Comparison of ENCODE assay signal across 27 cellular contexts in genomic region chr16:87619360-87620200, GRCh38. TPM values are rescaled to one million over a fixed set of nuclear protein-coding genes. Genes with fewer than 3 reads are reported as not detected.
"Had no signal": no experiment of that assay in that cellular context is flagged by ENCODE, and none has a peak within 500 bp of the region (broad histone marks: within the 10 kb centered on the region; RNA-seq: fewer than 3 reads in every experiment).

No MANE protein-coding gene starts in this region.

- H3K9me3 Mint-ChIP-seq: activated T-helper 2 cell treated with anti-CD3 and anti-CD28 coated beads, Interferon-gamma antibody, Interleukin-2, Interleukin-4, amounts not matched to agents 10 μg/mL and 5 μg/mL and 100 μg/mL, durations not matched to agents 14 hours and 24 hours and 36 hours; effector memory CD8-positive, alpha-beta T cell; naive thymus-derived CD4-positive, alpha-beta T cell; T-helper 2 cell treated with Interferon-gamma antibody and Interleukin-4, amounts not matched to agents 5 μg/mL and 100 μg/mL, for 36 hours had no signal

- H3K4me3 ChIP-seq: body of pancreas, right atrium auricular region, smooth muscle cell, suprapubic skin, tibial artery, upper lobe of right lung had no signal

- FAIRE-seq: endothelial cell of umbilical vein had no signal

- H3K27me3 Mint-ChIP-seq: activated CD8-positive, alpha-beta memory T cell treated with anti-CD3 and anti-CD28 coated beads, Interleukin-2, amount 10 ng/mL, durations not matched to agents 7 days and 5 days; activated naive CD8-positive, alpha-beta T cell had no signal

- H3K4me1 ChIP-seq: body of pancreas, right atrium auricular region, suprapubic skin, tibial artery, upper lobe of right lung had no signal

- H3K36me3 Mint-ChIP-seq: activated CD8-positive, alpha-beta memory T cell treated with anti-CD3 and anti-CD28 coated beads, Interleukin-2, amount 10 ng/mL, durations not matched to agents 7 days and 5 days; activated naive CD8-positive, alpha-beta T cell; naive thymus-derived CD4-positive, alpha-beta T cell had no signal

- H3K4me2 ChIP-seq: smooth muscle cell had no signal

- H3K27me3 ChIP-seq: right atrium auricular region had no signal

- H3K27ac Mint-ChIP-seq: activated CD4-positive, alpha-beta T cell treated with anti-CD3 and anti-CD28 coated beads for 36 hours; activated CD8-positive, alpha-beta memory T cell treated with anti-CD3 and anti-CD28 coated beads, Interleukin-2, amount 10 ng/mL, durations not matched to agents 7 days and 5 days; activated CD8-positive, alpha-beta T cell treated with anti-CD3 and anti-CD28 coated beads, Interleukin-2, amount 10 ng/mL, durations not matched to agents 7 days and 5 days; activated naive CD8-positive, alpha-beta T cell; activated T-helper 2 cell treated with anti-CD3 and anti-CD28 coated beads, Interferon-gamma antibody, Interleukin-2, Interleukin-4, amounts not matched to agents 10 μg/mL and 5 μg/mL and 100 μg/mL, durations not matched to agents 14 hours and 24 hours and 36 hours; naive thymus-derived CD4-positive, alpha-beta T cell; T-helper 2 cell treated with Interferon-gamma antibody and Interleukin-4, amounts not matched to agents 5 μg/mL and 100 μg/mL, for 36 hours had no signal

- H3K27ac ChIP-seq: body of pancreas, right atrium auricular region, suprapubic skin, tibial artery, upper lobe of right lung had no signal

- DNase-seq: activated CD4-positive, alpha-beta T cell treated with anti-CD3 and anti-CD28 coated beads for 36 hours; activated CD4-positive, CD25-positive, alpha-beta regulatory T cell; activated CD8-positive, alpha-beta memory T cell treated with anti-CD3 and anti-CD28 coated beads, Interleukin-2, amount 10 ng/mL, durations not matched to agents 7 days and 5 days; activated CD8-positive, alpha-beta T cell treated with anti-CD3 and anti-CD28 coated beads, Interleukin-2, amount 10 ng/mL, durations not matched to agents 7 days and 5 days; activated T-cell treated with anti-CD3 and anti-CD28 coated beads, Interleukin-2, amount 50 U/mL, for 48 hours; anterior cingulate cortex; body of pancreas; cortex of kidney; effector memory CD8-positive, alpha-beta T cell; foreskin fibroblast; head of caudate nucleus; hippocampal formation; midbrain; naive thymus-derived CD4-positive, alpha-beta T cell; nucleus accumbens; stimulated activated CD4-positive, alpha-beta T cell treated with anti-CD3 and anti-CD28 coated beads, Interleukin-2, amount 100 ng/mL, for 24 hours; stimulated activated naive CD4-positive, alpha-beta T cell; tibial artery; upper lobe of right lung had no signal

- H3K4me1 Mint-ChIP-seq: activated CD4-positive, alpha-beta T cell treated with anti-CD3 and anti-CD28 coated beads for 36 hours; activated CD8-positive, alpha-beta memory T cell treated with anti-CD3 and anti-CD28 coated beads, Interleukin-2, amount 10 ng/mL, durations not matched to agents 7 days and 5 days; naive thymus-derived CD4-positive, alpha-beta T cell had no signal

- H3K4me3 Mint-ChIP-seq: activated CD4-positive, alpha-beta T cell treated with anti-CD3 and anti-CD28 coated beads for 36 hours; activated CD8-positive, alpha-beta memory T cell treated with anti-CD3 and anti-CD28 coated beads, Interleukin-2, amount 10 ng/mL, durations not matched to agents 7 days and 5 days; activated CD8-positive, alpha-beta T cell treated with anti-CD3 and anti-CD28 coated beads, Interleukin-2, amount 10 ng/mL, durations not matched to agents 7 days and 5 days; activated naive CD8-positive, alpha-beta T cell; effector memory CD8-positive, alpha-beta T cell; naive thymus-derived CD4-positive, alpha-beta T cell; T-helper 2 cell treated with Interferon-gamma antibody and Interleukin-4, amounts not matched to agents 5 μg/mL and 100 μg/mL, for 36 hours had no signal

- H3K36me3 ChIP-seq: right atrium auricular region, suprapubic skin, tibial artery, upper lobe of right lung had no signal

- H3K9me3 ChIP-seq: body of pancreas, right atrium auricular region, suprapubic skin, tibial artery, upper lobe of right lung had no signal

RNA-seq across cellular contexts. Expression of gene JPH3, which starts 17.3 kb away (rescaled TPM):
- total RNA-seq: activated CD8-positive, alpha-beta memory T cell treated with anti-CD3 and anti-CD28 coated beads, Interleukin-2, amount 10 ng/mL, durations not matched to agents 7 days and 5 days; activated CD8-positive, alpha-beta T cell treated with anti-CD3 and anti-CD28 coated beads, Interleukin-2, amount 10 ng/mL, durations not matched to agents 7 days and 5 days; body of pancreas; lower leg skin; naive thymus-derived CD4-positive, alpha-beta T cell; suprapubic skin had no signal
